28 cellular contexts compared by ENCODE assay signal in genomic region chr7:113093561-113093960, GRCh38. TPM values are rescaled to one million over a fixed set of nuclear protein-coding genes. Genes with fewer than 3 reads are reported as not detected.
"Had no signal": no experiment of that assay in that cellular context is flagged by ENCODE, and none has a peak within 500 bp of the region (broad histone marks: within the 10 kb centered on the region; RNA-seq: fewer than 3 reads in every experiment).

No MANE protein-coding gene starts in this region.

- H3K27me3 ChIP-seq: brain microvascular endothelial cell, cardiac muscle cell had no signal

- H3K36me3 Mint-ChIP-seq: activated naive CD4-positive, alpha-beta T cell treated with anti-CD3 and anti-CD28 coated beads, Interleukin-2, amount 10 ng/mL, durations not matched to agents 7 days and 5 days; activated naive CD8-positive, alpha-beta T cell treated with anti-CD3 and anti-CD28 coated beads for 36 hours had no signal

- H3K4me3 ChIP-seq: cardiac muscle cell had no signal

- FAIRE-seq: RCC 7860, TTC549 had no signal

- H3K27ac ChIP-seq: brain microvascular endothelial cell, cardiac muscle cell had no signal

- H3K4me1 Mint-ChIP-seq: activated B cell treated with CpG ODN at 0.5 μM for 24 hours; activated CD4-positive, alpha-beta T cell treated with anti-CD3 and anti-CD28 coated beads, Interleukin-2, amount 10 ng/mL, durations not matched to agents 24 days and 14 days; activated naive CD4-positive, alpha-beta T cell treated with anti-CD3 and anti-CD28 coated beads, Interleukin-2, amount 10 ng/mL, durations not matched to agents 7 days and 5 days; activated naive CD8-positive, alpha-beta T cell treated with anti-CD3 and anti-CD28 coated beads for 36 hours; activated T-helper 17 cell treated with anti-CD3 and anti-CD28 coated beads, Interleukin-2, amount 50 U/mL, for 72 hours had no signal

- H3K4me3 Mint-ChIP-seq: activated B cell treated with CpG ODN at 0.5 μM for 24 hours; activated CD4-positive, alpha-beta T cell treated with anti-CD3 and anti-CD28 coated beads, Interleukin-2, amount 10 ng/mL, durations not matched to agents 24 days and 14 days; activated naive CD4-positive, alpha-beta T cell treated with anti-CD3 and anti-CD28 coated beads, Interleukin-2, amount 10 ng/mL, durations not matched to agents 7 days and 5 days; activated naive CD8-positive, alpha-beta T cell treated with anti-CD3 and anti-CD28 coated beads for 36 hours; activated T-helper 17 cell treated with anti-CD3 and anti-CD28 coated beads, Interleukin-2, amount 50 U/mL, for 72 hours had no signal

- H3K36me3 ChIP-seq: brain microvascular endothelial cell, cardiac muscle cell had no signal

- H3K27ac Mint-ChIP-seq: activated B cell treated with CpG ODN at 0.5 μM for 24 hours; activated CD4-positive, alpha-beta T cell treated with anti-CD3 and anti-CD28 coated beads, Interleukin-2, amount 10 ng/mL, durations not matched to agents 24 days and 14 days; activated naive CD4-positive, alpha-beta T cell treated with anti-CD3 and anti-CD28 coated beads, Interleukin-2, amount 10 ng/mL, durations not matched to agents 7 days and 5 days; activated naive CD8-positive, alpha-beta T cell treated with anti-CD3 and anti-CD28 coated beads for 36 hours; activated T-helper 17 cell treated with anti-CD3 and anti-CD28 coated beads, Interleukin-2, amount 50 U/mL, for 72 hours had no signal

- DNase-seq: activated B cell treated with CpG ODN at 0.5 μM for 24 hours; activated CD4-positive, alpha-beta T cell treated with anti-CD3 and anti-CD28 coated beads for 1 hour; activated CD4-positive, alpha-beta T cell treated with anti-CD3 and anti-CD28 coated beads, Interleukin-2, amount 10 ng/mL, durations not matched to agents 24 days and 14 days; activated CD4-positive, alpha-beta T cell treated with anti-CD3 and anti-CD28 coated beads, Interleukin-2, amount 50 U/mL, for 48 hours; activated gamma-delta T cell treated with Interleukin-2 at 50 U/mL for 16 hours; activated naive CD4-positive, alpha-beta T cell treated with anti-CD3 and anti-CD28 coated beads, Interleukin-2, amount 10 ng/mL, durations not matched to agents 7 days and 5 days; activated naive CD8-positive, alpha-beta T cell treated with anti-CD3 and anti-CD28 coated beads for 36 hours; activated T-cell treated with anti-CD3 and anti-CD28 coated beads, Interleukin-2, amount 50 U/mL, for 48 hours; brain microvascular endothelial cell; MM.1S; NCI-H1092 treated with DMSO at 0.1 percent for 48 hours; NCI-H1417 treated with DMSO at 0.1 percent for 48 hours; NCI-H1694; NCI-H2029; NCI-H2107; NCI-H2171 treated with DMSO at 0.1 percent for 48 hours; NCI-H226; NCI-H526; NCI-H774; PC-3; SHP77 treated with DMSO at 0.1 percent for 48 hours; T-helper 2 cell; T1000 had no signal

- ATAC-seq: activated T-helper 17 cell treated with anti-CD3 and anti-CD28 coated beads, Interleukin-2, amount 50 U/mL, for 72 hours; PC-3 had no signal

RNA-seq across cellular contexts. Expression of gene GPR85, which starts 6.9 kb away (rescaled TPM):
- total RNA-seq: activated B cell treated with CpG ODN at 0.5 μM for 24 hours; activated CD4-positive, alpha-beta T cell treated with anti-CD3 and anti-CD28 coated beads, Interleukin-2, amount 10 ng/mL, durations not matched to agents 24 days and 14 days; NCI-H460; PC-3 had no signal
- polyA plus RNA-seq: cardiac muscle cell had no signal
